ENCODE assay signal across 2 cellular contexts in the genomic region with DNA sequence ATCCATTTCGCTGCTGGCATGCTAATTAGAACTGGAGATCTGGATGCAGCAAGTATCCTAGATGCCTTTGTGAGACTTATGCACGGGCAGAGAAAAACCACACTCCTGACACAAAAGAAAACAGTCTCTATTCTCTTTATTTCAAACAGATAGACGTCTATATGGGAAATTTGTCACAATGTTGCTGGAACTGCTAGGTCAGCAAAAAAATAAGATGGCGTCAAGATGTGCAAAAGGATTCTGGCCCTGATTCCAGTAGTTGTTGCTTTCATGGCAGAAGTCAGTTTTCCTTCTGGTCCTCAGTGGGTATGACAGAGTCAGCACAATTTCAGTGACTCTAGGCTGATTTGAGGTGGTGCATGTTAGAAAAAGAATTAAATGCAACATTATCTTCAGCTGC.
A peak's percentile ranks its signal among the peaks of the same experiment; 100 is the strongest.
TF ChIP-seq lines count a peak whose summit lies in the region.

No MANE protein-coding gene starts in this region.

TF ChIP-seq in HepG2, 621 proteins besides CTCF, POLR2A, EP300 and RAD21:
- TF ChIP-seq TBX2 (CRISPR knock-in tag; IDR thresholded peaks at IDR 0.05; ENCODE audit: borderline replicate concordance), result no peak
- TF ChIP-seq MAFF (IDR thresholded peaks at IDR 0.05; ENCODE audit: low read depth, low read length), result peak; percentile 95
- peak; percentile 92 to 97 for TF ChIP-seq MAFK (conservative IDR thresholded peaks at IDR 0.05 in 1 of 2, IDR thresholded peaks at IDR 0.05 in 1 of 2; ENCODE audit: low read length in 2 of 2)

TF ChIP-seq in H1, 55 proteins besides CTCF, POLR2A, EP300 and RAD21:
- no peak for TF ChIP-seq SP1 (IDR thresholded peaks at IDR 0.05; ENCODE audit: low read depth, low read length)
- TF ChIP-seq, protein P1, sequence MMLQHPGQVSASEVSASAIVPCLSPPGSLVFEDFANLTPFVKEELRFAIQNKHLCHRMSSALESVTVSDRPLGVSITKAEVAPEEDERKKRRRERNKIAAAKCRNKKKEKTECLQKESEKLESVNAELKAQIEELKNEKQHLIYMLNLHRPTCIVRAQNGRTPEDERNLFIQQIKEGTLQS (IDR thresholded peaks at IDR 0.05; ENCODE audit: insufficient read depth, low read depth, low read length), result no peak
- no peak for TF ChIP-seq SIX5 (IDR thresholded peaks at IDR 0.05; ENCODE audit: low read depth, low read length)
- TF ChIP-seq, protein P2, sequence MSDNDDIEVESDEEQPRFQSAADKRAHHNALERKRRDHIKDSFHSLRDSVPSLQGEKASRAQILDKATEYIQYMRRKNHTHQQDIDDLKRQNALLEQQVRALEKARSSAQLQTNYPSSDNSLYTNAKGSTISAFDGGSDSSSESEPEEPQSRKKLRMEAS (IDR thresholded peaks at IDR 0.05), result no peak
- peak; percentile 89 for TF ChIP-seq MAFK (IDR thresholded peaks at IDR 0.05; ENCODE audit: low read depth, low read length)
- TF ChIP-seq BRCA1 (IDR thresholded peaks at IDR 0.05; ENCODE audit: low read depth, low read length), result no peak
- no peak for TF ChIP-seq SAP30 (IDR thresholded peaks at IDR 0.05; ENCODE audit: insufficient read depth, insufficient replicate concordance, low read length)
